Comparison of ENCODE assay signal across 12 cellular contexts in the genomic region with DNA sequence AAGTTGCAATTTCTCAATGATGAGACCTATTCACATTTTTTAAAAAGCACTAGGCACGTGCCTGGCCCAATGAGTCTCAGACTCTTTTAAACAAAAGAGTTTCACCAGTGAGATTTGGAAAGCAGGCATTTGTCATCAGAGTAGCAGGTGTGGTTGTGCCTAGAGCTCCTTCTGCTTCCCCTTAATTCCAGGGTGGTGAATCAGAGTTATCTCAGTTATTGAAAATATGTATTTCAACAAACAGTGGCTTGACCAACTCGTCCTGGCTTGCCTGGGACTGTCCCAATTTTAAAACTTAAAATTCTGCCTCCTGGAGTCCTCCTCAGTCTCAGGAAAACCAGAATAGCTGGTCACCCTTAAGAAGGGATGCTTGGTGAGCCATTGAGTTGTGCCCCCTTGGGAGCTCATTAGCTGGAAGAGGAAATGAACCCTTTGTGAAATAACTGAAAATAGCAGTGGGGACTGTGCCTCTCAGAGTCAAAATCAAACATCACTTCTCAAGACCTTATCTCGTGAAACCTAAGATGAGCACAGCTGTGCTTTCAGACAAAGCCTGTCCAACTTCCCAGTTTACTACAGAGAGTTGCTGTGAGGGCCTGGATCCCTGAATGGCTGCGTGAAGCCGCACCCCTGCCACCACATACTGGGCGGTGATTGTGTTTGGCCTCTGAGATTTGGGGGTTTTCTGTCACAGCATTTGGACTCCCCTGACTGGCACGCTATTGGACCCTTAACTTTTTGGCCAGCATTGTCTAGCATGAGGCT.
DNase-seq lines count a peak whose midpoint lies in the region; ATAC-seq and TF ChIP-seq lines count a peak whose summit lies in the region.
"Had no signal": no experiment of that assay in that cellular context is flagged by ENCODE, and none has a peak within 500 bp of the region (broad histone marks: within the 10 kb centered on the region; RNA-seq: fewer than 3 reads in every experiment).

No MANE protein-coding gene starts in this region.

- intact Hi-C loops in A673 (cut with micrococcal nuclease; ENCODE audit: unreplicated experiment): no loop called here

- no TSS peak for BruUV-seq in A673 (replicated peaks; lab: Mats Ljungman, UMichigan)

- no peaks in the 10 kb centered on the region for H3K9me3 ChIP-seq in A673 (ENCODE audit: low read depth, low read length, poor library complexity, severe bottlenecking)
- H3K9me3 ChIP-seq in right atrium auricular region: peaks cover 0 to 16% of the 10 kb centered on the region in 2 donors
- H3K9me3 ChIP-seq: HAP-1 had no signal

- POLR2A ChIA-PET in A673 (lab: Charles Lee; ENCODE audit: low non-redundant PET): interaction anchor here (0.6 kb wide), 1 partner anchor 148 kb away, joined by 4 read pairs; no protein-coding TSS in a partner anchor

- H3K27ac ChIP-seq in A673 (ENCODE audit: low read depth, low read length, poor library complexity, severe bottlenecking): no peak overlapping the region
- peak overlapping the region in 1 of 2 donors; percentile 8 for H3K27ac ChIP-seq in right atrium auricular region

- ATAC-seq in HG03457 (IDR thresholded peaks at IDR 0.05; ENCODE audit: unreplicated experiment) (no peak), GM21390 (IDR thresholded peaks at IDR 0.05; ENCODE audit: unreplicated experiment) (no peak)
- ATAC-seq: activated T-cell treated with anti-CD3 and anti-CD28 coated beads, Interleukin-2, amount 50 U/mL, for 72 hours had no signal

- no peaks in the 10 kb centered on the region for H3K4me1 ChIP-seq in A673 (ENCODE audit: insufficient read depth, low read length, poor library complexity, severe bottlenecking)
- no peaks in the 10 kb centered on the region for H3K4me1 ChIP-seq in right atrium auricular region
- H3K4me1 ChIP-seq: HAP-1 had no signal

- H3K27me3 ChIP-seq in A673 (replicated peaks; ENCODE audit: insufficient read depth, low read depth, low read length, poor library complexity) (no peaks in the 10 kb centered on the region), right atrium auricular region (no peaks in the 10 kb centered on the region)

- H3K4me3 ChIP-seq in A673 (ENCODE audit: low read depth, low read length, poor library complexity, severe bottlenecking) (no peak overlapping the region), right atrium auricular region (no peak overlapping the region)
- H3K4me3 ChIP-seq: HAP-1 had no signal

- TF ChIP-seq CTCF in A673 (conservative IDR thresholded peaks at IDR 0.05; ENCODE audit: low read depth, low read length) (no peak), right atrium auricular region (IDR thresholded peaks at IDR 0.05) (no peak)

- DNase-seq in A673 (ENCODE audit: low spot score): peak; percentile 61
- peak; percentile 28 for DNase-seq in HCEC 1CT
- peak; percentile 94 for DNase-seq in SW480 (ENCODE audit: low spot score)
- peak; percentile 30 for DNase-seq in right atrium auricular region (ENCODE audit: low spot score)
- DNase-seq in HT-29 (ENCODE audit: low spot score): no peak
- no peak for DNase-seq in NCI-H146 treated with DMSO at 0.1 percent for 48 hours (lab: John Stamatoyannopoulos, UW; ENCODE audit: unreplicated experiment)
- DNase-seq: activated T-cell treated with anti-CD3 and anti-CD28 coated beads, Interleukin-2, amount 50 U/mL, for 72 hours; NCI-H345; stimulated activated naive CD4-positive, alpha-beta T cell treated with Interleukin-2 at 50 U/mL for 16 hours had no signal

- H3K36me3 ChIP-seq in A673 (ENCODE audit: insufficient read depth, low read length, poor library complexity, severe bottlenecking): no peaks in the 10 kb centered on the region
- H3K36me3 ChIP-seq in right atrium auricular region: no peaks in the 10 kb centered on the region
- H3K36me3 ChIP-seq: HAP-1 had no signal

- CTCF ChIA-PET in A673 (lab: Charles Lee): no interaction called here

Comparison
In these comparisons a context has a peak if more than half of its experiments do, and no peak if none do; other contexts are left out.
1. DNase-seq: peak in A673 (single experiment), HCEC 1CT (single experiment), SW480 (single experiment) and right atrium auricular region (single experiment); none in HT-29 (single experiment) and NCI-H146 treated with DMSO at 0.1 percent for 48 hours (single experiment).